In genomic region chr21:38170283-38170682, GRCh38 we compare ENCODE assay signal across 7 cellular contexts.
DNase-seq lines count a peak whose midpoint lies in the region; ATAC-seq and TF ChIP-seq lines count a peak whose summit lies in the region.

No MANE protein-coding gene starts in this region.

- intact Hi-C loops in transverse colon (cut with DNase I; ENCODE audit: low total_unique reads) = no loop called here

- TF ChIP-seq POLR2A in transverse colon (IDR thresholded peaks at IDR 0.05) = no peak

- CTCF ChIA-PET in GM10248 (lab: Yijun Ruan, JAX) = interaction anchor here (0.7 to 11.2 kb wide), 11 partner anchors 9 to 186 kb away, joined by 3 to 96 read pairs (median 5); no protein-coding TSS in a partner anchor

- no peak overlapping the region for H3K9ac ChIP-seq in Karpas-422 (ENCODE audit: low read length)

- H3K9me3 ChIP-seq in Karpas-422 (ENCODE audit: low read length) (no peaks in the 10 kb centered on the region), neutrophil (no peaks in the 10 kb centered on the region), transverse colon (no peaks in the 10 kb centered on the region)

- H3K4me1 ChIP-seq in Karpas-422 (ENCODE audit: low read length) (no peaks in the 10 kb centered on the region), neutrophil (ENCODE audit: control insufficient read depth in 1 of 2, insufficient read depth in 1 of 2, low read depth in 1 of 2, low read length in 1 of 2) (no peaks in the 10 kb centered on the region), transverse colon (no peaks in the 10 kb centered on the region)

- no peaks in the 10 kb centered on the region for H3K79me2 ChIP-seq in Karpas-422 (ENCODE audit: low read length)

- H3K36me3 ChIP-seq in Karpas-422 (ENCODE audit: insufficient read depth, low read length) = no peaks in the 10 kb centered on the region
- H3K36me3 ChIP-seq in neutrophil = no peaks in the 10 kb centered on the region
- no peaks in the 10 kb centered on the region for H3K36me3 ChIP-seq in transverse colon

- in situ Hi-C loops in transverse colon (cut with MboI; ENCODE audit: low pct_ligation_motif_present in 1 of 4, low pct_unique_long_range_greater_than_20kb in 1 of 4, low sequenced_read_pairs in 3 of 4) = no loop called here

- H3K27ac ChIP-seq in Karpas-422 (ENCODE audit: low read length) (no peak overlapping the region), neutrophil (no peak overlapping the region), transverse colon (no peak overlapping the region)

- ATAC-seq in HG02759 (IDR thresholded peaks at IDR 0.05; ENCODE audit: unreplicated experiment) = no peak

- H4K20me1 ChIP-seq in Karpas-422 (ENCODE audit: insufficient read depth, low read depth, low read length) = no peaks in the 10 kb centered on the region

- TF ChIP-seq EP300 in transverse colon (IDR thresholded peaks at IDR 0.05; ENCODE audit: low read depth) = no peak

- POLR2A ChIA-PET in GM10248 (lab: Yijun Ruan, JAX) = no interaction called here

- H3K4me2 ChIP-seq in Karpas-422 (ENCODE audit: low read depth, low read length, poor library complexity, severe bottlenecking) = no peak overlapping the region

- DNase-seq in GM10248 (ENCODE audit: extremely low spot score) (peak; percentile 20), Karpas-422 (peak; percentile 50), choroid plexus epithelial cell (ENCODE audit: low read depth) (peak; percentile 38), transverse colon (no peak), retina (no peak)

- H3K4me3 ChIP-seq in Karpas-422 (ENCODE audit: low read length) (no peak overlapping the region), choroid plexus epithelial cell (ENCODE audit: low read depth, low read length) (no peak overlapping the region), neutrophil (ENCODE audit: low read depth in 1 of 2, low read length in 1 of 2) (no peak overlapping the region), transverse colon (no peak overlapping the region)

- no peak overlapping the region for H2AFZ ChIP-seq in Karpas-422 (ENCODE audit: low read length)

- 0 to 27% methylated on average over 1 to 2 of the region's 2 CpGs for WGBS in transverse colon (ENCODE audit: low coverage in 1 of 2), 2 donors

- TF ChIP-seq CTCF in GM10248 (IDR thresholded peaks at IDR 0.05; ENCODE audit: control extremely low read depth, extremely low read depth, low read depth, missing control alignments) = peak; percentile 29
- peak; percentile 56 for TF ChIP-seq CTCF in choroid plexus epithelial cell (conservative IDR thresholded peaks at IDR 0.05; ENCODE audit: low read depth, low read length)
- TF ChIP-seq CTCF in neutrophil (IDR thresholded peaks at IDR 0.05) = peak; percentile 74
- peak in 1 of 5 experiments; percentile 17 for TF ChIP-seq CTCF in transverse colon (IDR thresholded peaks at IDR 0.05)

- H3K27me3 ChIP-seq in Karpas-422 (ENCODE audit: low read length) = no peaks in the 10 kb centered on the region
- no peaks in the 10 kb centered on the region for H3K27me3 ChIP-seq in neutrophil
- H3K27me3 ChIP-seq in transverse colon = no peaks in the 10 kb centered on the region

- no peaks in the 10 kb centered on the region for H3K9me2 ChIP-seq in Karpas-422 (replicated peaks; ENCODE audit: insufficient read depth, low read length)

Comparison
In these comparisons a context has a peak if more than half of its experiments do, and no peak if none do; other contexts are left out.
1. DNase-seq: peak in GM10248 (single experiment), Karpas-422 (single experiment) and choroid plexus epithelial cell (single experiment); none in transverse colon (single experiment) and retina (single experiment).